Comparison of ENCODE assay signal across 8 cellular contexts in the genomic region with DNA sequence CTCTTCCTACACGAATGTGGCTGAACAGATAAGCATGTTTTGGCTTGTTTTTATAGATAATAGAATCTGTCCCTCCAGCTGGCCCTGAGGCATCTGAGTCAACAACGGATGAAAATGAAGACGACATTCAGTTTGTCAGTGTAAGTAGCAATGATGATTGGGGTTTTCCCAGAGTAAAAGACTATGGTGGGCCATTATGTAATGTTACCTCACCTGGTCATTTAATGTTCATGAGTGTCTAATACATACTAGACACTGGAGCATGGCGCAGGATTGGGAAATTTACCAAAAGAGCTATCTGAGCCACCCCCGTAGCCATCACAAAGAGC. TPM values are rescaled to one million over a fixed set of nuclear protein-coding genes. Genes with fewer than 3 reads are reported as not detected.
DNase-seq lines count a peak whose midpoint lies in the region; ATAC-seq, FAIRE-seq and TF ChIP-seq lines count a peak whose summit lies in the region.
"Not testable (repeated sequence)": the region's sequence is repeated elsewhere in the genome, so short reads cannot be mapped to it uniquely, and the experiment has no call there.

No MANE protein-coding gene starts in this region.

- H3K4me1 Mint-ChIP-seq in stimulated activated naive CD8-positive, alpha-beta T cell treated with anti-CD3 and anti-CD28 coated beads, Interleukin-15, amount 100 ng/mL, for 72 hours = peaks cover 41% of the 10 kb centered on the region

- H3K27ac Mint-ChIP-seq in stimulated activated naive CD8-positive, alpha-beta T cell treated with anti-CD3 and anti-CD28 coated beads, Interleukin-15, amount 100 ng/mL, for 72 hours = not testable (repeated sequence)

- peaks cover 20% of the 10 kb centered on the region for H3K4me1 ChIP-seq in PC-3 (ENCODE audit: insufficient read depth, low read length)
- H3K4me1 ChIP-seq in body of pancreas = not testable (repeated sequence)

- not testable (repeated sequence) for H3K4me3 Mint-ChIP-seq in stimulated activated naive CD8-positive, alpha-beta T cell treated with anti-CD3 and anti-CD28 coated beads, Interleukin-15, amount 100 ng/mL, for 72 hours

- POLR2A ChIA-PET in PC-3 (lab: Charles Lee; ENCODE audit: unreplicated experiment) = not testable (repeated sequence)

- intact Hi-C loops in PC-3 (cut with micrococcal nuclease) = loop anchor here (5.0 kb wide), 2 partner anchors 40 to 125 kb away; a partner anchor contains a TSS
- intact Hi-C loops in body of pancreas (cut with DNase I) = not testable (repeated sequence)

- not testable (repeated sequence) for TF ChIP-seq POLR2A in body of pancreas (IDR thresholded peaks at IDR 0.05)

- BruUV-seq in PC-3 (replicated peaks; lab: Mats Ljungman, UMichigan) = not testable (repeated sequence)

- DNase-seq in GM19239 (ENCODE audit: insufficient read length, low spot score); PC-3; body of pancreas; stimulated activated naive CD8-positive, alpha-beta T cell treated with anti-CD3 and anti-CD28 coated beads, Interleukin-15, amount 100 ng/mL, for 72 hours: not testable (repeated sequence)

- not testable (repeated sequence) for H2AFZ ChIP-seq in PC-3 (ENCODE audit: low read length)

- H3K27me3 ChIP-seq in PC-3 (ENCODE audit: low read length); body of pancreas: not testable (repeated sequence)

- not testable (repeated sequence) for H3K4me3 ChIP-seq in PC-3 (ENCODE audit: low read length); body of pancreas

- ATAC-seq in GM18502 (IDR thresholded peaks at IDR 0.05; ENCODE audit: poor library complexity, unreplicated experiment) = peak; percentile 32
- ATAC-seq in GM21526 (IDR thresholded peaks at IDR 0.05; ENCODE audit: low FRiP score, unreplicated experiment) = peak; percentile 34
- peak; percentile 21 for ATAC-seq in HG02840 (IDR thresholded peaks at IDR 0.05; ENCODE audit: low FRiP score, unreplicated experiment)
- peak; percentile 14 for ATAC-seq in HG03139 (IDR thresholded peaks at IDR 0.05; ENCODE audit: unreplicated experiment)
- peak; percentile 8 for ATAC-seq in PC-3
- peak; percentile 4 for ATAC-seq in body of pancreas
- ATAC-seq in stimulated activated naive CD8-positive, alpha-beta T cell treated with anti-CD3 and anti-CD28 coated beads, Interleukin-15, amount 100 ng/mL, for 72 hours = peak; percentile 66

- CTCF ChIA-PET in PC-3 (lab: Charles Lee) = not testable (repeated sequence)

- not testable (repeated sequence) for H3K9me3 Mint-ChIP-seq in stimulated activated naive CD8-positive, alpha-beta T cell treated with anti-CD3 and anti-CD28 coated beads, Interleukin-15, amount 100 ng/mL, for 72 hours

- not testable (repeated sequence) for H4K20me1 ChIP-seq in PC-3 (ENCODE audit: low read length)

- H3K9ac ChIP-seq in PC-3 (ENCODE audit: low read length) = not testable (repeated sequence)

- not testable (repeated sequence) for H3K9me2 ChIP-seq in PC-3 (replicated peaks; ENCODE audit: low read length)

- H3K9me3 ChIP-seq in PC-3 (ENCODE audit: low read length); body of pancreas: not testable (repeated sequence)

- peaks cover 18% of the 10 kb centered on the region for H3K36me3 ChIP-seq in PC-3 (ENCODE audit: low read depth, low read length)
- not testable (repeated sequence) for H3K36me3 ChIP-seq in body of pancreas (replicated peaks in 1 of 2; ENCODE audit: insufficient read depth in 1 of 2, low read depth in 2 of 2)

- peak; percentile 98 for FAIRE-seq in GM19239 (lab: Jason Lieb, UNC)

- not testable (repeated sequence) for H3F3A ChIP-seq in PC-3 (ENCODE audit: low read length, unreplicated experiment)

- not testable (repeated sequence) for H3K4me2 ChIP-seq in PC-3 (ENCODE audit: low read length)

- H3K27ac ChIP-seq in PC-3 (ENCODE audit: low read length); body of pancreas: not testable (repeated sequence)

- WGBS in body of pancreas, 2 donors = no CpG with 5 or more reads among the region's 5 CpGs

- peaks cover 31% of the 10 kb centered on the region for H3K79me2 ChIP-seq in PC-3 (ENCODE audit: low read length)

- H3K27me3 Mint-ChIP-seq in stimulated activated naive CD8-positive, alpha-beta T cell treated with anti-CD3 and anti-CD28 coated beads, Interleukin-15, amount 100 ng/mL, for 72 hours = peaks cover 36% of the 10 kb centered on the region

- not testable (repeated sequence) for TF ChIP-seq CTCF in PC-3 (conservative IDR thresholded peaks at IDR 0.05; ENCODE audit: low read depth, low read length); body of pancreas (IDR thresholded peaks at IDR 0.05)

RNA-seq across cellular contexts. Expression of a gene that starts 0.7 kb away (rescaled TPM):
- 6.0 and 7.4 TPM in 2 replicates for total RNA-seq in PC-3 (2014; rRNA removed)
- total RNA-seq in body of pancreas = 1 to 10 TPM; 1.3 to 6.0 TPM

RNA-seq across cellular contexts. Expression of a gene that starts 42.8 kb away (rescaled TPM):
- total RNA-seq in PC-3 (2014; rRNA removed) (32.5 and 34.5 TPM in 2 replicates), body of pancreas (10 to 100 TPM; 30.3 to 35.0 TPM)

Comparison
In these comparisons a context has a peak if more than half of its experiments do, and no peak if none do; other contexts are left out.
1. ATAC-seq: peak in every context shown above with its lines; median percentile 66 in stimulated activated naive CD8-positive, alpha-beta T cell treated with anti-CD3 and anti-CD28 coated beads, Interleukin-15, amount 100 ng/mL, for 72 hours; 34 in GM21526; 32 in GM18502; 21 in HG02840; 14 in HG03139; 8 in PC-3; 4 in body of pancreas.